Comparison of ENCODE assay signal across 8 cellular contexts in genomic region chr20:13009682-13010406, GRCh38. TPM values are rescaled to one million over a fixed set of nuclear protein-coding genes. Genes with fewer than 3 reads are reported as not detected.
DNase-seq lines count a peak whose midpoint lies in the region; ATAC-seq and TF ChIP-seq lines count a peak whose summit lies in the region.

No MANE protein-coding gene starts in this region.

- peaks cover 4% of the 10 kb centered on the region for H3K4me1 ChIP-seq in prostate gland (replicated peaks)

- no peak overlapping the region for H3K4me3 ChIP-seq in HL-60 (replicated peaks; ENCODE audit: insufficient read depth, low read length)
- H3K4me3 ChIP-seq in prostate gland: peak overlapping the region; percentile 23 to 35

- H3K4me1 Mint-ChIP-seq in activated CD8-positive, alpha-beta T cell treated with anti-CD3 and anti-CD28 coated beads, Interleukin-2, amount 10 ng/mL, durations not matched to agents 7 days and 5 days (ENCODE audit: low read depth): peaks cover 21% of the 10 kb centered on the region

- intact Hi-C loops in prostate gland (cut with DNase I): no loop called here

- under 1% methylated on average over 6 of the region's 6 CpGs for WGBS in prostate gland

- POLR2A ChIA-PET in activated CD8-positive, alpha-beta T cell treated with anti-CD3 and anti-CD28 coated beads, Interleukin-2, amount 10 ng/mL, durations not matched to agents 7 days and 5 days (lab: Charles Lee): interaction anchor here (0.7 kb wide), 1 partner anchor 75 kb away, joined by 3 read pairs; no protein-coding TSS in a partner anchor

- TF ChIP-seq CTCF in HL-60 (IDR thresholded peaks at IDR 0.05; ENCODE audit: insufficient read depth, low read length): no peak
- TF ChIP-seq CTCF in prostate gland (IDR thresholded peaks at IDR 0.05): no peak

- no peaks in the 10 kb centered on the region for H3K36me3 ChIP-seq in prostate gland

- no peaks in the 10 kb centered on the region for H3K9me3 ChIP-seq in prostate gland

- peaks cover 2% of the 10 kb centered on the region for H3K27me3 Mint-ChIP-seq in activated CD8-positive, alpha-beta T cell treated with anti-CD3 and anti-CD28 coated beads, Interleukin-2, amount 10 ng/mL, durations not matched to agents 7 days and 5 days (ENCODE audit: low read depth)

- H3K27me3 ChIP-seq in HL-60 (ENCODE audit: insufficient read depth, poor library complexity, severe bottlenecking) (no peaks in the 10 kb centered on the region), prostate gland (replicated peaks; ENCODE audit: insufficient read depth) (no peaks in the 10 kb centered on the region)

- H3K27ac ChIP-seq in HL-60 (replicated peaks): no peak overlapping the region
- H3K27ac ChIP-seq in prostate gland: peak overlapping the region; percentile 64 to 72

- peak overlapping the region; percentile 42 for H3K4me3 Mint-ChIP-seq in activated CD8-positive, alpha-beta T cell treated with anti-CD3 and anti-CD28 coated beads, Interleukin-2, amount 10 ng/mL, durations not matched to agents 7 days and 5 days

- peak overlapping the region; percentile 4 for H3K27ac Mint-ChIP-seq in activated CD8-positive, alpha-beta T cell treated with anti-CD3 and anti-CD28 coated beads, Interleukin-2, amount 10 ng/mL, durations not matched to agents 7 days and 5 days

- no peak for TF ChIP-seq POLR2A in prostate gland (IDR thresholded peaks at IDR 0.05)

- CTCF ChIA-PET in activated CD8-positive, alpha-beta T cell treated with anti-CD3 and anti-CD28 coated beads, Interleukin-2, amount 10 ng/mL, durations not matched to agents 7 days and 5 days (lab: Charles Lee): interaction anchor here (0.9 to 1.3 kb wide), 2 partner anchors 17 to 248 kb away, joined by 3 to 5 read pairs; no protein-coding TSS in a partner anchor

- peak; percentile 96 for ATAC-seq in GM21447 (IDR thresholded peaks at IDR 0.05; ENCODE audit: unreplicated experiment)
- peak; percentile 74 for ATAC-seq in activated CD8-positive, alpha-beta T cell treated with anti-CD3 and anti-CD28 coated beads, Interleukin-2, amount 10 ng/mL, durations not matched to agents 7 days and 5 days

- H3K36me3 Mint-ChIP-seq in activated CD8-positive, alpha-beta T cell treated with anti-CD3 and anti-CD28 coated beads, Interleukin-2, amount 10 ng/mL, durations not matched to agents 7 days and 5 days (ENCODE audit: low read depth): no peaks in the 10 kb centered on the region

- H3K9me3 Mint-ChIP-seq in activated CD8-positive, alpha-beta T cell treated with anti-CD3 and anti-CD28 coated beads, Interleukin-2, amount 10 ng/mL, durations not matched to agents 7 days and 5 days (ENCODE audit: insufficient read depth): no peaks in the 10 kb centered on the region

- peak; percentile 45 for DNase-seq in GDM1 (lab: John Stamatoyannopoulos, UW)
- peak; percentile 37 to 55 for DNase-seq in HL-60 (ENCODE audit: low read depth in 1 of 2, low spot score in 1 of 2)
- DNase-seq in activated CD8-positive, alpha-beta T cell treated with anti-CD3 and anti-CD28 coated beads, Interleukin-2, amount 10 ng/mL, durations not matched to agents 7 days and 5 days: no peak
- DNase-seq in germinal center (ENCODE audit: low spot score): peak; percentile 17
- DNase-seq in prostate gland (ENCODE audit: low spot score): peak; percentile 71
- no peak for DNase-seq in NCI-H1092 treated with DMSO at 0.1 percent for 48 hours (lab: John Stamatoyannopoulos, UW)
- DNase-seq in NCI-H146 (lab: John Stamatoyannopoulos, UW): no peak

RNA-seq across cellular contexts. Expression of gene SPTLC3, which starts 1.1 kb away (rescaled TPM):
- total RNA-seq in activated CD8-positive, alpha-beta T cell treated with anti-CD3 and anti-CD28 coated beads, Interleukin-2, amount 10 ng/mL, durations not matched to agents 7 days and 5 days: under 1 TPM; 0.05 to 0.37 TPM
- total RNA-seq in prostate gland: 10 to 100 TPM in 1 of 2 donors, 1 to 10 TPM in 1; 5.2 to 24.5 TPM

Comparison
In these comparisons a context has a peak if more than half of its experiments do, and no peak if none do; other contexts are left out.
1. DNase-seq: peak in GDM1 (single experiment), HL-60 (2 of 2), germinal center (single experiment) and prostate gland (single experiment); none in activated CD8-positive, alpha-beta T cell treated with anti-CD3 and anti-CD28 coated beads, Interleukin-2, amount 10 ng/mL, durations not matched to agents 7 days and 5 days (single experiment), NCI-H1092 treated with DMSO at 0.1 percent for 48 hours (single experiment) and NCI-H146 (single experiment).
2. RNA of gene SPTLC3, which starts 1.1 kb away (total RNA-seq): 5.2 to 24.5 TPM in prostate gland; 0.05 to 0.37 TPM in activated CD8-positive, alpha-beta T cell treated with anti-CD3 and anti-CD28 coated beads, Interleukin-2, amount 10 ng/mL, durations not matched to agents 7 days and 5 days; every median in the first group is over 4 times any median in the second.